In genomic region chr19:46984077-46985010, GRCh38 we compare ENCODE assay signal across 1 cellular context.
TF ChIP-seq lines count a peak whose summit lies in the region.

No MANE protein-coding gene starts in this region.

TF ChIP-seq in HepG2, 621 proteins besides CTCF, POLR2A, EP300 and RAD21 (continued from another document and continues in another):
- TF ChIP-seq NFIB (CRISPR knock-in tag; IDR thresholded peaks at IDR 0.05; ENCODE audit: borderline replicate concordance) = no peak
- TF ChIP-seq ZFP1 (CRISPR knock-in tag; IDR thresholded peaks at IDR 0.05) = 0 out of 2 replicates have a peak, but pooled peaks have one; percentile 27
- no peak for TF ChIP-seq SALL2 (CRISPR knock-in tag; IDR thresholded peaks at IDR 0.05)
- peak; percentile 31; the same call in 1 of the 2 replicates for TF ChIP-seq TAF1 (CRISPR knock-in tag; IDR thresholded peaks at IDR 0.05)
- TF ChIP-seq SIX1 (CRISPR knock-in tag; IDR thresholded peaks at IDR 0.05; ENCODE audit: borderline replicate concordance) = peak; percentile 21; the same call in 1 of the 2 replicates
- TF ChIP-seq MED13 (CRISPR knock-in tag; IDR thresholded peaks at IDR 0.05) = 0 out of 2 replicates have a peak, but pooled peaks have one; percentile 15
- peak in 1 of 2 experiments; percentile 92; a peak in 2 of 4 replicates for TF ChIP-seq ATF4 (CRISPR knock-in tag; IDR thresholded peaks at IDR 0.05)
- TF ChIP-seq FOXM1 (CRISPR knock-in tag; IDR thresholded peaks at IDR 0.05) = no peak
- TF ChIP-seq PPARG (CRISPR knock-in tag; conservative IDR thresholded peaks at IDR 0.05) = 0 out of 2 replicates have a peak, but pooled peaks have one; percentile 66
- peak; percentile 1; the same call in 1 of the 2 replicates for TF ChIP-seq NRL (CRISPR knock-in tag; IDR thresholded peaks at IDR 0.05; ENCODE audit: borderline replicate concordance)
- TF ChIP-seq GZF1 (CRISPR knock-in tag; IDR thresholded peaks at IDR 0.05) = no peak
- TF ChIP-seq RFX5 (IDR thresholded peaks at IDR 0.05; ENCODE audit: low read depth, low read length) = no peak
- peak; percentile 52; the same call in 1 of the 2 replicates for TF ChIP-seq ZNF543 (CRISPR knock-in tag; IDR thresholded peaks at IDR 0.05)
- TF ChIP-seq TBX3 (IDR thresholded peaks at IDR 0.05; ENCODE audit: borderline replicate concordance) = peak; percentile 78; the same call in 1 of the 2 replicates
- no peak for TF ChIP-seq ZNF569 (CRISPR knock-in tag; IDR thresholded peaks at IDR 0.05; ENCODE audit: borderline replicate concordance)
- no peak for TF ChIP-seq LCORL (IDR thresholded peaks at IDR 0.05)
- peak; percentile 65; the same call in 1 of the 2 replicates for TF ChIP-seq LCORL (CRISPR knock-in tag; IDR thresholded peaks at IDR 0.05)
- peak; percentile 61 for TF ChIP-seq HHEX (CRISPR knock-in tag; IDR thresholded peaks at IDR 0.05)
- TF ChIP-seq CCAR2 (optimal IDR thresholded peaks at IDR 0.05; ENCODE audit: low read depth, low read length) = no peak
- TF ChIP-seq ZSCAN12 (CRISPR knock-in tag; IDR thresholded peaks at IDR 0.05) = peak; percentile 38; the same call in 1 of the 2 replicates
- TF ChIP-seq CSRNP1 (CRISPR knock-in tag; IDR thresholded peaks at IDR 0.05) = no peak
- TF ChIP-seq ZNF558 (CRISPR knock-in tag; IDR thresholded peaks at IDR 0.05; ENCODE audit: borderline replicate concordance) = no peak
- peak; percentile 83 for TF ChIP-seq ARID3A (IDR thresholded peaks at IDR 0.05; ENCODE audit: low read depth, low read length)
- 0 out of 2 replicates have a peak, but pooled peaks have one; percentile 35 for TF ChIP-seq ZSCAN21 (CRISPR knock-in tag; IDR thresholded peaks at IDR 0.05; ENCODE audit: borderline replicate concordance)
- TF ChIP-seq ERF (CRISPR knock-in tag; IDR thresholded peaks at IDR 0.05) = peak; percentile 91
- TF ChIP-seq BRF2 (CRISPR knock-in tag; IDR thresholded peaks at IDR 0.05) = no peak
- TF ChIP-seq PAWR (CRISPR knock-in tag; IDR thresholded peaks at IDR 0.05; ENCODE audit: borderline replicate concordance) = no peak
- no peak; the same call in 1 of the 2 replicates for TF ChIP-seq PRDM10 (CRISPR knock-in tag; IDR thresholded peaks at IDR 0.05; ENCODE audit: low read depth)
- no peak for TF ChIP-seq MAF1 (CRISPR knock-in tag; IDR thresholded peaks at IDR 0.05; ENCODE audit: borderline replicate concordance)
- TF ChIP-seq ADNP (CRISPR knock-in tag; IDR thresholded peaks at IDR 0.05) = no peak
- TF ChIP-seq ZNF749 (CRISPR knock-in tag; IDR thresholded peaks at IDR 0.05; ENCODE audit: borderline replicate concordance) = peak; percentile 63; the same call in 1 of the 2 replicates
- TF ChIP-seq ZNF441 (CRISPR knock-in tag; IDR thresholded peaks at IDR 0.05; ENCODE audit: borderline replicate concordance) = 0 out of 2 replicates have a peak, but pooled peaks have one; percentile 35
- TF ChIP-seq ZBTB8A (CRISPR knock-in tag; IDR thresholded peaks at IDR 0.05; ENCODE audit: borderline replicate concordance, low read depth) = no peak
- no peak for TF ChIP-seq TCF7L2 (IDR thresholded peaks at IDR 0.05; ENCODE audit: low read depth, low read length)
- TF ChIP-seq PLSCR1 (CRISPR knock-in tag; IDR thresholded peaks at IDR 0.05; ENCODE audit: borderline replicate concordance) = no peak
- TF ChIP-seq ZNF652 (CRISPR knock-in tag; IDR thresholded peaks at IDR 0.05; ENCODE audit: borderline replicate concordance, low read depth) = no peak
- TF ChIP-seq RFXAP (CRISPR knock-in tag; IDR thresholded peaks at IDR 0.05; ENCODE audit: borderline replicate concordance) = 0 out of 2 replicates have a peak, but pooled peaks have one; percentile 68
- no peak for TF ChIP-seq HDAC6 (IDR thresholded peaks at IDR 0.05; ENCODE audit: low read depth, low read length)
- TF ChIP-seq SMAD1 (CRISPR knock-in tag; IDR thresholded peaks at IDR 0.05; ENCODE audit: borderline replicate concordance, low read depth) = no peak; the same call in 1 of the 2 replicates
- peak; percentile 82; the same call in 1 of the 2 replicates for TF ChIP-seq SRY (CRISPR knock-in tag; IDR thresholded peaks at IDR 0.05)
- TF ChIP-seq MIER3 (CRISPR knock-in tag; IDR thresholded peaks at IDR 0.05; ENCODE audit: borderline replicate concordance) = peak; percentile 66; the same call in 1 of the 2 replicates
- no peak; the same call in 1 of the 2 replicates for TF ChIP-seq ZHX1 (CRISPR knock-in tag; IDR thresholded peaks at IDR 0.05; ENCODE audit: low read depth)
- no peak for TF ChIP-seq MTA3 (CRISPR knock-in tag; IDR thresholded peaks at IDR 0.05)
- no peak for TF ChIP-seq NR1H2 (CRISPR knock-in tag; IDR thresholded peaks at IDR 0.05; ENCODE audit: borderline replicate concordance, low read depth)
- no peak for TF ChIP-seq U2AF2 (IDR thresholded peaks at IDR 0.05; ENCODE audit: low read depth, low read length)
- peak; percentile 74 for TF ChIP-seq YY1 (IDR thresholded peaks at IDR 0.05; ENCODE audit: insufficient read depth, insufficient replicate concordance, low read depth, low read length)
- TF ChIP-seq SOX6 (IDR thresholded peaks at IDR 0.05) = no peak
- TF ChIP-seq SOX6 (CRISPR knock-in tag; IDR thresholded peaks at IDR 0.05) = peak; percentile 96
- no peak; the same call in 1 of the 2 replicates for TF ChIP-seq STAT6 (CRISPR knock-in tag; IDR thresholded peaks at IDR 0.05; ENCODE audit: borderline replicate concordance)
